Comparison of ENCODE assay signal across 10 cellular contexts in the genomic region with DNA sequence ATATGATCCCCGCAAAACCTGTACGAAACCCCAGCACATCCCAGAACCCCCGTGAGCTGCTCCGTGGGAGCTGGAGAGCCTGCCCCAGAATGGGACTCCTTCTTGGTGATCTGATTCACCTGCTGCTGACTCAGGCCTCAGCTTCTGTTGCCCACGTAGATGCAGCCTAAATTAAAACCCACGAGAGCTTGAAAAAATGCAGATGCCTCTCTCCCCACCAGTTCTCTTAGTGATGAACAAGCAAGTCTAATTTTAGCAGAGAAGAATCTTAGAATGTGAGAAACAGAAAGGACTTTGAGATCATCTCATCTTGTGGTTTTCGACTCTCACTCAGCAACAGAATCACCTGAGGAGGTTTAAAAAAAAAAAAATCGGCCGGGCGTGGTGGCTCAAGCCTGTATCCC. TPM values are rescaled to one million over a fixed set of nuclear protein-coding genes. Genes with fewer than 3 reads are reported as not detected.
DNase-seq lines count a peak whose midpoint lies in the region; ATAC-seq and TF ChIP-seq lines count a peak whose summit lies in the region.
"Had no signal": no experiment of that assay in that cellular context is flagged by ENCODE, and none has a peak within 500 bp of the region (broad histone marks: within the 10 kb centered on the region; RNA-seq: fewer than 3 reads in every experiment).

No MANE protein-coding gene starts in this region.

- H3K4me2 ChIP-seq in neural progenitor cell, result no peak overlapping the region

- peaks cover 8% of the 10 kb centered on the region for H3K4me1 Mint-ChIP-seq in neural progenitor cell

- peak; percentile 42 for DNase-seq in stimulated activated CD4-positive, alpha-beta T cell treated with anti-CD3 and anti-CD28 coated beads, Interleukin-1b, Interleukin-23, amount 100 ng/mL, for 48 hours
- no peak for DNase-seq in stimulated activated CD4-positive, alpha-beta T cell treated with anti-CD3 and anti-CD28 coated beads, Interleukin-4, amount 100 ng/mL, for 24 hours
- DNase-seq in breast epithelium (ENCODE audit: low spot score in 2 of 2) (no peak), neural progenitor cell (ENCODE audit: low spot score) (no peak), left lung (no peak), HCEC 1CT (no peak), NCI-H2081 (lab: John Stamatoyannopoulos, UW) (no peak)

- no peaks in the 10 kb centered on the region for H3K79me2 ChIP-seq in neural progenitor cell (ENCODE audit: low read depth)

- H3K4me1 ChIP-seq in breast epithelium, result no peaks in the 10 kb centered on the region
- peaks cover 15% of the 10 kb centered on the region for H3K4me1 ChIP-seq in neural progenitor cell
- H3K4me1 ChIP-seq in left lung, result peaks cover 11 to 22% of the 10 kb centered on the region in 2 donors

- TF ChIP-seq CTCF in breast epithelium (IDR thresholded peaks at IDR 0.05) (no peak), neural progenitor cell (IDR thresholded peaks at IDR 0.05) (no peak), left lung (IDR thresholded peaks at IDR 0.05) (no peak)

- intact Hi-C loops in breast epithelium (cut with DNase I; ENCODE audit: low total_unique reads), result no loop called here
- intact Hi-C loops in left lung (cut with DNase I), result no loop called here

- no peaks in the 10 kb centered on the region for H4K20me1 ChIP-seq in neural progenitor cell (ENCODE audit: low read depth)

- H3K9ac ChIP-seq in neural progenitor cell, result no peak overlapping the region

- H3K27ac ChIP-seq in breast epithelium (peak overlapping the region; percentile 74 to 78), neural progenitor cell (no peak overlapping the region), left lung (no peak overlapping the region)

- no peaks in the 10 kb centered on the region for H3K36me3 ChIP-seq in breast epithelium
- no peaks in the 10 kb centered on the region for H3K36me3 ChIP-seq in neural progenitor cell
- no peaks in the 10 kb centered on the region for H3K36me3 ChIP-seq in left lung

- no peak overlapping the region for H2AFZ ChIP-seq in neural progenitor cell (replicated peaks)

- H3F3A ChIP-seq in neural progenitor cell (ENCODE audit: low read depth), result no peaks in the 10 kb centered on the region

- peak; percentile 87 for ATAC-seq in HG03066 (IDR thresholded peaks at IDR 0.05; ENCODE audit: low read depth, unreplicated experiment)
- no peak for ATAC-seq in left lung

- no peak overlapping the region for H3K4me3 ChIP-seq in breast epithelium
- no peak overlapping the region for H3K4me3 ChIP-seq in neural progenitor cell
- no peak overlapping the region for H3K4me3 ChIP-seq in left lung

- H3K9me3 Mint-ChIP-seq in neural progenitor cell, result no peaks in the 10 kb centered on the region
- H3K9me3 Mint-ChIP-seq: nephron had no signal

- H3K4me3 Mint-ChIP-seq in neural progenitor cell, result no peak overlapping the region
- H3K4me3 Mint-ChIP-seq: IgD-negative memory B cell, nephron had no signal

- no peaks in the 10 kb centered on the region for H3K36me3 Mint-ChIP-seq in neural progenitor cell

- no peaks in the 10 kb centered on the region for H3K27me3 ChIP-seq in breast epithelium
- no peaks in the 10 kb centered on the region for H3K27me3 ChIP-seq in neural progenitor cell
- H3K27me3 ChIP-seq in left lung, result no peaks in the 10 kb centered on the region

- H3K27me3 Mint-ChIP-seq in neural progenitor cell (ENCODE audit: insufficient read depth, low read depth), result peaks cover 8% of the 10 kb centered on the region

- no peaks in the 10 kb centered on the region for H3K9me3 ChIP-seq in breast epithelium
- H3K9me3 ChIP-seq in neural progenitor cell (ENCODE audit: low read depth), result no peaks in the 10 kb centered on the region
- no peaks in the 10 kb centered on the region for H3K9me3 ChIP-seq in left lung

- H3K27ac Mint-ChIP-seq in neural progenitor cell, result no peak overlapping the region
- H3K27ac Mint-ChIP-seq: IgD-negative memory B cell had no signal

- TF ChIP-seq POLR2A in breast epithelium (IDR thresholded peaks at IDR 0.05), result no peak

RNA-seq across cellular contexts. Expression of a gene that starts 57.6 kb away (rescaled TPM):
- total RNA-seq in breast epithelium, result 10 to 100 TPM; 10.4 to 15.4 (median 13.9) TPM
- total RNA-seq in neural progenitor cell (ENCODE audit: low replicate concordance), result 0.15 TPM in 1 of 2 replicates, not detected in the other
- total RNA-seq in left lung, result 1 to 10 TPM; 2.5 to 6.0 TPM

Comparison
In these comparisons a context has a peak if more than half of its experiments do, and no peak if none do; other contexts are left out.
1. H3K27ac ChIP-seq: peak in breast epithelium (2 of 2); none in neural progenitor cell (single experiment) and left lung (0 of 2).